In the genomic region with DNA sequence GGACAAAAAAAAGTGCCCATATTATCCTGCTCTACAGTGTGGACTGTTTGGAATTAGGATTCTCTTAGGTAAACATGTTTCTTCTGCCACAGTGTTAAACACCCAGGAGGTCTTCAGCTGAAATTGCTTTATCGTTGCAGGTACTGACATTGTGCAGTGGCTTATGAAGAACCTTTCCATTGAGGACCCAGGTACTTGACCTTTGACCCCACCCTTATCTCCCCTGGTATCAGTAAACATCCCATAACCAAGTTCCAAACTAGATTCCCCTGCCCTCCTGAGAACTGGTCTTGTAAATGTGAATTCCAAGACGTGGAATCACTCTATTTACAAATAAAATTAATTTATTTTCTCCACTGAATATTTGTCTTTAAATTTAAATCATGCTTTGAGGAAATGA, we compare ENCODE assay signal across 31 cellular contexts.
"Had no signal": no experiment of that assay in that cellular context is flagged by ENCODE, and none has a peak within 500 bp of the region (broad histone marks: within the 10 kb centered on the region; RNA-seq: fewer than 3 reads in every experiment).

No MANE protein-coding gene starts in this region.

- ATAC-seq: activated CD4-positive, CD25-positive, alpha-beta regulatory T cell treated with anti-CD3 and anti-CD28 coated beads, Interleukin-2, amount 50 U/mL, for 24 hours; activated CD8-positive, alpha-beta T cell treated with anti-CD3 and anti-CD28 coated beads for 36 hours; activated naive CD4-positive, alpha-beta T cell treated with anti-CD3 and anti-CD28 coated beads, Interleukin-2, amount 50 U/mL, for 72 hours; activated T-cell treated with anti-CD3 and anti-CD28 coated beads, Interleukin-2, amount 50 U/mL, for 72 hours; effector memory CD8-positive, alpha-beta T cell; foreskin keratinocyte; gastrocnemius medialis; T-cell had no signal

- H3K4me1 ChIP-seq: ascending aorta, foreskin keratinocyte, gastrocnemius medialis had no signal

- H3K27ac ChIP-seq: ascending aorta, brain microvascular endothelial cell, esophagus muscularis mucosa, foreskin keratinocyte, gastrocnemius medialis, WERI-Rb-1 had no signal

- H3K4me3 ChIP-seq: ascending aorta, esophagus muscularis mucosa, gastrocnemius medialis had no signal

- H3K36me3 ChIP-seq: ascending aorta, brain microvascular endothelial cell, esophagus muscularis mucosa, gastrocnemius medialis, WERI-Rb-1 had no signal

- DNase-seq: activated B cell treated with CpG ODN at 0.5 μM for 24 hours; activated CD4-positive, alpha-beta T cell treated with anti-CD3 and anti-CD28 coated beads for 48 hours; activated CD4-positive, alpha-beta T cell treated with anti-CD3 and anti-CD28 coated beads, Interleukin-2, amount 50 U/mL, for 1 hour; activated CD4-positive, alpha-beta T cell treated with anti-CD3 and anti-CD28 coated beads, Interleukin-2, amount 50 U/mL, for 48 hours; activated CD8-positive, alpha-beta memory T cell treated with anti-CD3 and anti-CD28 coated beads for 24 hours; activated CD8-positive, alpha-beta memory T cell treated with anti-CD3 and anti-CD28 coated beads, Interleukin-2, amount 50 U/mL, for 48 hours; activated CD8-positive, alpha-beta T cell treated with anti-CD3 and anti-CD28 coated beads for 36 hours; activated gamma-delta T cell; activated naive CD4-positive, alpha-beta T cell; activated naive CD4-positive, alpha-beta T cell treated with anti-CD3 and anti-CD28 coated beads, Interleukin-2, amount 10 ng/mL, durations not matched to agents 7 days and 5 days; activated naive CD8-positive, alpha-beta T cell treated with anti-CD3 and anti-CD28 coated beads, Interleukin-2, amount 10 ng/mL, durations not matched to agents 7 days and 5 days; activated T-cell treated with anti-CD3 and anti-CD28 coated beads for 4 hours; activated T-cell treated with anti-CD3 and anti-CD28 coated beads, Interleukin-2, amount 50 U/mL, for 24 hours; activated T-cell treated with anti-CD3 and anti-CD28 coated beads, Interleukin-2, amount 50 U/mL, for 72 hours; brain microvascular endothelial cell; cortex of kidney; dermis blood vessel endothelial cell; effector CD4-positive, alpha-beta T cell; effector memory CD8-positive, alpha-beta T cell; erythroblast; foreskin keratinocyte; gastrocnemius medialis; glutamatergic neuron; SW 1271; T-cell; T1000; WERI-Rb-1 had no signal

- H3K27me3 ChIP-seq: ascending aorta, brain microvascular endothelial cell, gastrocnemius medialis had no signal
